Comparison of ENCODE assay signal across 1 cellular context in the genomic region with DNA sequence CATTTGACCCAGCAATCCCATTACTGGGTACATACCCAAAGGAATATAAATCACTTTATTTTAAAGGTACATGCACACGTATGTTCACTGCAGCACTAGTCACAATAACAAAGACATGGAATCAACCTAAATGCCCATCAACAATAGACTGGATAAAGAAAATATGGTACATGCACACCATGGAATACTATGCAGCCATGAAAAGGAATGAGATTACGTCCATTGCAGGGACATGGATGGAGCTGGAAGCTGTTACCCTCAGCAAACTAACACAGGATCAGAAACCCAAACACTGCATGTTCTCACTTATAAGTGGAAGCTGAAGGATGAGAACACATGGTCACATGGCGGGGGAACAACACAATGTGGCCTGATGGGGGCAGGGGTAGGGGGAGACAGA.
TF ChIP-seq lines count a peak whose summit lies in the region.

No MANE protein-coding gene starts in this region.

TF ChIP-seq in H1, 55 proteins besides CTCF, POLR2A, EP300 and RAD21:
- TF ChIP-seq KDM1A (IDR thresholded peaks at IDR 0.05; ENCODE audit: borderline replicate concordance, low read length) = peak; percentile 67
